Comparison of ENCODE assay signal across 2 cellular contexts in genomic region chr5:176789873-176790615, GRCh38.
TF ChIP-seq lines count a peak whose summit lies in the region.

No MANE protein-coding gene starts in this region.

TF ChIP-seq in HCT116, 20 proteins besides CTCF, POLR2A, EP300 and RAD21 (continued from another document):
- TF ChIP-seq FOSL1 (IDR thresholded peaks at IDR 0.05; ENCODE audit: low read depth) (peak; percentile 68), TCF7L2 (IDR thresholded peaks at IDR 0.05; ENCODE audit: borderline replicate concordance, extremely low read depth, insufficient read depth, insufficient read length) (peak; percentile 52), MAX (IDR thresholded peaks at IDR 0.05) (no peak)

TF ChIP-seq in SK-N-SH treated with all-trans-retinoic acid at 6 μM for 48 hours, 23 proteins besides CTCF, POLR2A, EP300 and RAD21 (continued from another document):
- TF ChIP-seq, protein P1, sequence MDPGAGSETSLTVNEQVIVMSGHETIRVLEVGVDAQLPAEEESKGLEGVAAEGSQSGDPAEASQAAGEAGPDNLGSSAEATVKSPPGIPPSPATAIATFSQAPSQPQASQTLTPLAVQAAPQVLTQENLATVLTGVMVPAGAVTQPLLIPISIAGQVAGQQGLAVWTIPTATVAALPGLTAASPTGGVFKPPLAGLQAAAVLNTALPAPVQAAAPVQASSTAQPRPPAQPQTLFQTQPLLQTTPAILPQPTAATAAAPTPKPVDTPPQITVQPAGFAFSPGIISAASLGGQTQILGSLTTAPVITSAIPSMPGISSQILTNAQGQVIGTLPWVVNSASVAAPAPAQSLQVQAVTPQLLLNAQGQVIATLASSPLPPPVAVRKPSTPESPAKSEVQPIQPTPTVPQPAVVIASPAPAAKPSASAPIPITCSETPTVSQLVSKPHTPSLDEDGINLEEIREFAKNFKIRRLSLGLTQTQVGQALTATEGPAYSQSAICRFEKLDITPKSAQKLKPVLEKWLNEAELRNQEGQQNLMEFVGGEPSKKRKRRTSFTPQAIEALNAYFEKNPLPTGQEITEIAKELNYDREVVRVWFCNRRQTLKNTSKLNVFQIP (CRISPR knock-in tag; IDR thresholded peaks at IDR 0.05; ENCODE audit: borderline replicate concordance, low read depth): no peak
- no peak for TF ChIP-seq ZC3H10 (CRISPR knock-in tag; IDR thresholded peaks at IDR 0.05)
- no peak for TF ChIP-seq ARNTL (CRISPR knock-in tag; IDR thresholded peaks at IDR 0.05; ENCODE audit: borderline replicate concordance, low read depth)
